In the genomic region with DNA sequence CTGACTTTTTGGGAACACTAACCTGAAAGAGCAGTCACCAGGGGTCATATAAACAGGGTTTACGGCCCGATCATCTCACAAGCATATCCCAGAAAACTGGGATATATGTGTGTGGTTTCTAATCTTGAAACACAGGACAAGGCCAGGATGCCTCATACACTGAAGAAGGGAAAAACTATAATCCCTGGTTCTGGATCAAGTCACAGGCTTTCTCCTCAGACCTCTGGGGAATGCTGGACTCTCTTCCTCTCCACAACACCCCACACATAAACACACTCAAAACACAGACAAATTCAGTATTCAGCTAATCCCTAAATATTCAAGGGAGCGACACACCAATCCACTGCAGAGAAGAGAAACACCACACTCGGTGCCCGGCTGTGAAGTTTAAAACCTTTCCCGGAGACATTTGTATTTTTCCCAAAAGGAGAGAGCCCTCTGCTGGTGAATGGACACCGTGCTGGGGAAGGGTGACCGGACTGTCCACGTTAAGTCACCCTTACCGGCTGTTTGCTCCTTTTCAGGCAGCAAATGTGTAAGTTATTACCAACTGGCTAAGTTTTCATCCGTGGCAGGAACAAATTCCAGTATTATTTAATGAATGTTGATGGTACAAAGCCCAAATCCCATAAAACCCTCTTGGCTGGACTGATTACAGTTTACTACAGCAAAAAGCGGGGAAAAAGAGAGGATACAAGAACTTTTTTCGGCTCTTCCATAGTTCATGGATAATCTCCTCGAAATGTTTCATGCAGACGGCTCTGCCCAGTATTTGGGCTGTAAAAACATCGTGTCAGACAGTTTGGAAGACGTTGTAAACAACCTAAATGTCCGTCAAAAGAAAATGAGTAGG, we compare ENCODE assay signal across 1 cellular context.
TF ChIP-seq lines count a peak whose summit lies in the region.

No MANE protein-coding gene starts in this region.

TF ChIP-seq in SK-N-SH, 30 proteins besides CTCF, POLR2A, EP300 and RAD21 (continued from another document):
- TF ChIP-seq, protein P1, sequence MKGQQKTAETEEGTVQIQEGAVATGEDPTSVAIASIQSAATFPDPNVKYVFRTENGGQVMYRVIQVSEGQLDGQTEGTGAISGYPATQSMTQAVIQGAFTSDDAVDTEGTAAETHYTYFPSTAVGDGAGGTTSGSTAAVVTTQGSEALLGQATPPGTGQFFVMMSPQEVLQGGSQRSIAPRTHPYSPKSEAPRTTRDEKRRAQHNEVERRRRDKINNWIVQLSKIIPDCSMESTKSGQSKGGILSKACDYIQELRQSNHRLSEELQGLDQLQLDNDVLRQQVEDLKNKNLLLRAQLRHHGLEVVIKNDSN (IDR thresholded peaks at IDR 0.05; ENCODE audit: borderline replicate concordance, low read depth): no peak
- TF ChIP-seq FOXJ3 (CRISPR knock-in tag; IDR thresholded peaks at IDR 0.05) (no peak), MEF2A (IDR thresholded peaks at IDR 0.05; ENCODE audit: borderline replicate concordance, low read depth) (no peak), NRF1 (IDR thresholded peaks at IDR 0.05; ENCODE audit: low read depth, low read length) (no peak), FOSL2 (IDR thresholded peaks at IDR 0.05; ENCODE audit: borderline replicate concordance, low read depth) (no peak)
- TF ChIP-seq, protein P2, sequence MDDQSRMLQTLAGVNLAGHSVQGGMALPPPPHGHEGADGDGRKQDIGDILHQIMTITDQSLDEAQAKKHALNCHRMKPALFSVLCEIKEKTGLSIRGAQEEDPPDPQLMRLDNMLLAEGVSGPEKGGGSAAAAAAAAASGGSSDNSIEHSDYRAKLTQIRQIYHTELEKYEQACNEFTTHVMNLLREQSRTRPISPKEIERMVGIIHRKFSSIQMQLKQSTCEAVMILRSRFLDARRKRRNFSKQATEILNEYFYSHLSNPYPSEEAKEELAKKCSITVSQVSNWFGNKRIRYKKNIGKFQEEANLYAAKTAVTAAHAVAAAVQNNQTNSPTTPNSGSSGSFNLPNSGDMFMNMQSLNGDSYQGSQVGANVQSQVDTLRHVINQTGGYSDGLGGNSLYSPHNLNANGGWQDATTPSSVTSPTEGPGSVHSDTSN (IDR thresholded peaks at IDR 0.05): no peak
